ENCODE assay signal across 8 cellular contexts in genomic region chr9:26947736-26948135, GRCh38. TPM values are rescaled to one million over a fixed set of nuclear protein-coding genes. Genes with fewer than 3 reads are reported as not detected.
DNase-seq lines count a peak whose midpoint lies in the region; ATAC-seq and TF ChIP-seq lines count a peak whose summit lies in the region.

No MANE protein-coding gene starts in this region.

- no peaks in the 10 kb centered on the region for H3K4me1 ChIP-seq in fibroblast of lung (ENCODE audit: control insufficient read depth, extremely low read depth, insufficient read depth, low read length)
- peaks cover 19% of the 10 kb centered on the region for H3K4me1 ChIP-seq in smooth muscle cell (ENCODE audit: low read depth)

- WGBS in smooth muscle cell (ENCODE audit: low lambda C conversion rate) = 4% methylated on average over 9 of the region's 9 CpGs

- no peak for ATAC-seq in GM18867 (IDR thresholded peaks at IDR 0.05; ENCODE audit: unreplicated experiment)
- no peak for ATAC-seq in sciatic nerve

- H3K27me3 ChIP-seq in fibroblast of lung (ENCODE audit: control insufficient read depth, insufficient read depth, low read length) = no peaks in the 10 kb centered on the region
- no peaks in the 10 kb centered on the region for H3K27me3 ChIP-seq in smooth muscle cell (ENCODE audit: low read depth)

- H3K9me3 ChIP-seq in fibroblast of lung (ENCODE audit: control insufficient read depth, insufficient read depth, low read depth, low read length) (no peaks in the 10 kb centered on the region), smooth muscle cell (replicated peaks; ENCODE audit: low read depth) (no peaks in the 10 kb centered on the region)

- H3K4me2 ChIP-seq in fibroblast of lung (ENCODE audit: extremely low read depth, insufficient read depth, low read length) (peak overlapping the region; percentile 16), smooth muscle cell (peak overlapping the region; percentile 99)

- H3K4me3 ChIP-seq in WI38 (ENCODE audit: low read depth, low read length) = peak overlapping the region; percentile 98
- H3K4me3 ChIP-seq in fibroblast of lung (replicated peaks in 1 of 4; ENCODE audit: control extremely low read depth in 1 of 4, insufficient read depth in 1 of 4, low read depth in 3 of 4, low read length in 4 of 4) = peak overlapping the region; percentile 88 to 94 (median 90)
- peak overlapping the region; percentile 93 for H3K4me3 ChIP-seq in smooth muscle cell

- intact Hi-C loops in sciatic nerve (cut with DNase I) = no loop called here

- H3K27ac ChIP-seq in fibroblast of lung (ENCODE audit: insufficient read depth, low read length) (peak overlapping the region; percentile 99), smooth muscle cell (ENCODE audit: low read depth) (peak overlapping the region; percentile 99)

- H2AFZ ChIP-seq in fibroblast of lung (ENCODE audit: low read length) = peak overlapping the region; percentile 88
- H2AFZ ChIP-seq in smooth muscle cell (ENCODE audit: low read depth) = peak overlapping the region; percentile 94

- H4K20me1 ChIP-seq in fibroblast of lung (ENCODE audit: control insufficient read depth, extremely low read depth, insufficient read depth, low read length) (no peaks in the 10 kb centered on the region), smooth muscle cell (ENCODE audit: low read depth) (peaks cover 19% of the 10 kb centered on the region)

- H3F3A ChIP-seq in smooth muscle cell (ENCODE audit: low read depth) = no peaks in the 10 kb centered on the region

- peaks cover 41% of the 10 kb centered on the region for H3K79me2 ChIP-seq in fibroblast of lung (ENCODE audit: control insufficient read depth, insufficient read depth, low read length)
- peaks cover 43% of the 10 kb centered on the region for H3K79me2 ChIP-seq in smooth muscle cell (ENCODE audit: low read depth)

- TF ChIP-seq CTCF in WI38 (IDR thresholded peaks at IDR 0.05; ENCODE audit: low read depth, low read length) = no peak
- no peak for TF ChIP-seq CTCF in fibroblast of lung (conservative IDR thresholded peaks at IDR 0.05 in 1 of 2, IDR thresholded peaks at IDR 0.05 in 1 of 2; ENCODE audit: low read depth in 1 of 2, low read length in 2 of 2)
- no peak for TF ChIP-seq CTCF in smooth muscle cell (IDR thresholded peaks at IDR 0.05; ENCODE audit: borderline replicate concordance, insufficient read depth, poor library complexity, severe bottlenecking)

- H3K36me3 ChIP-seq in fibroblast of lung (ENCODE audit: control insufficient read depth, insufficient read depth, low read length) = no peaks in the 10 kb centered on the region
- no peaks in the 10 kb centered on the region for H3K36me3 ChIP-seq in smooth muscle cell (ENCODE audit: low read depth)

- peak overlapping the region; percentile 98 for H3K9ac ChIP-seq in fibroblast of lung (ENCODE audit: insufficient read depth, low read length)
- H3K9ac ChIP-seq in smooth muscle cell (ENCODE audit: low read depth) = peak overlapping the region; percentile 99

- DNase-seq in DMS 273 (lab: John Stamatoyannopoulos, UW; ENCODE audit: unreplicated experiment) (peak; percentile 33), DMS 273 treated with DMSO at 0.1 percent for 48 hours (lab: John Stamatoyannopoulos, UW) (no peak), fibroblast of lung (ENCODE audit: low read depth in 2 of 2) (peak in 1 of 2 donors; percentile 26), smooth muscle cell (lab: John Stamatoyannopoulos, UW; ENCODE audit: unreplicated experiment) (no peak), sciatic nerve (ENCODE audit: low spot score) (no peak), SK-N-DZ (ENCODE audit: low spot score) (no peak)

RNA-seq across cellular contexts. Expression of gene PLAA, which starts 0.7 kb away (rescaled TPM):
- total RNA-seq in fibroblast of lung (36.7 and 38.1 TPM in 2 replicates), smooth muscle cell (30.3 and 37.7 TPM in 2 replicates), sciatic nerve (21.8 TPM)
- polyA plus RNA-seq in fibroblast of lung (29.2 and 31.1 TPM in 2 replicates), smooth muscle cell (31.2 and 32.3 TPM in 2 replicates)
- polyA plus RNA-seq in fibroblast of lung (2012) = 24.9 and 29.9 TPM in 2 replicates
- polyA minus RNA-seq in fibroblast of lung (ENCODE audit: low replicate concordance) = 9.2 and 18.3 TPM in 2 replicates
- polyA plus RNA-seq in SK-N-DZ (2014; cell fraction: cytosol; rRNA removed) = 7.6 and 8.1 TPM in 2 replicates
- 3.4 and 7.5 TPM in 2 replicates for polyA plus RNA-seq in SK-N-DZ (2014; cell fraction: nucleus; rRNA removed)

RNA-seq across cellular contexts. Expression of gene IFT74, which starts 8.5 kb away (rescaled TPM):
- total RNA-seq in fibroblast of lung = 14.6 and 18.0 TPM in 2 replicates
- polyA plus RNA-seq in fibroblast of lung = 9.7 and 12.8 TPM in 2 replicates
- 9.6 and 10.5 TPM in 2 replicates for polyA plus RNA-seq in fibroblast of lung (2012)
- 0.20 and 1.9 TPM in 2 replicates for polyA minus RNA-seq in fibroblast of lung (ENCODE audit: low replicate concordance)
- 12.5 and 25.5 TPM in 2 replicates for total RNA-seq in smooth muscle cell
- 10.9 and 11.8 TPM in 2 replicates for polyA plus RNA-seq in smooth muscle cell
- total RNA-seq in sciatic nerve = 22.6 TPM
- polyA plus RNA-seq in SK-N-DZ (2014; cell fraction: cytosol; rRNA removed) = 3.1 and 3.3 TPM in 2 replicates
- 2.4 TPM in 2 replicates for polyA plus RNA-seq in SK-N-DZ (2014; cell fraction: nucleus; rRNA removed)

RNA-seq across cellular contexts. Expression of gene CAAP1, which starts 55.1 kb away (rescaled TPM):
- total RNA-seq in fibroblast of lung (14.4 and 15.9 TPM in 2 replicates), smooth muscle cell (18.7 and 31.6 TPM in 2 replicates), sciatic nerve (12.1 TPM)
- polyA plus RNA-seq in fibroblast of lung (13.9 and 14.1 TPM in 2 replicates), smooth muscle cell (15.1 and 18.4 TPM in 2 replicates)
- polyA plus RNA-seq in fibroblast of lung (2012) = 10.8 and 11.0 TPM in 2 replicates
- polyA minus RNA-seq in fibroblast of lung (ENCODE audit: low replicate concordance) = 1.3 and 1.4 TPM in 2 replicates
- polyA plus RNA-seq in SK-N-DZ (2014; cell fraction: cytosol; rRNA removed) = 6.0 and 8.4 TPM in 2 replicates
- polyA plus RNA-seq in SK-N-DZ (2014; cell fraction: nucleus; rRNA removed) = 5.1 and 8.4 TPM in 2 replicates

RNA-seq across cellular contexts. Expression of gene LRRC19, which starts 57.7 kb away (rescaled TPM):
- not detected in 2 replicates for total RNA-seq in fibroblast of lung
- polyA plus RNA-seq in fibroblast of lung = not detected in 2 replicates
- not detected in 2 replicates for polyA plus RNA-seq in fibroblast of lung (2012)
- not detected in 2 replicates for polyA minus RNA-seq in fibroblast of lung (ENCODE audit: low replicate concordance)
- total RNA-seq in smooth muscle cell = not detected in 2 replicates
- 0.06 and 0.26 TPM in 2 replicates for polyA plus RNA-seq in smooth muscle cell
- not detected for total RNA-seq in sciatic nerve
- not detected in 2 replicates for polyA plus RNA-seq in SK-N-DZ (2014; cell fraction: cytosol; rRNA removed)
- not detected in 2 replicates for polyA plus RNA-seq in SK-N-DZ (2014; cell fraction: nucleus; rRNA removed)
